32 cellular contexts compared by ENCODE assay signal in genomic region chr11:67664213-67664585, GRCh38. TPM values are rescaled to one million over a fixed set of nuclear protein-coding genes. Genes with fewer than 3 reads are reported as not detected.
"Had no signal": no experiment of that assay in that cellular context is flagged by ENCODE, and none has a peak within 500 bp of the region (broad histone marks: within the 10 kb centered on the region; RNA-seq: fewer than 3 reads in every experiment).

No MANE protein-coding gene starts in this region.

- H3K9me3 ChIP-seq: gastrocnemius medialis, prostate gland, right atrium auricular region, suprapubic skin, transverse colon had no signal

- H3K9ac ChIP-seq: neural progenitor cell, parathyroid adenoma had no signal

- ATAC-seq: esophagus mucosa; gastrocnemius medialis; left lobe of liver; naive thymus-derived CD4-positive, alpha-beta T cell; sciatic nerve; stimulated activated naive CD8-positive, alpha-beta T cell treated with anti-CD3 and anti-CD28 coated beads, Interleukin-15, amount 100 ng/mL, for 72 hours had no signal

- H3K4me3 ChIP-seq: dorsolateral prefrontal cortex, gastrocnemius medialis, neural progenitor cell, prostate gland, right atrium auricular region, smooth muscle cell, suprapubic skin, transverse colon had no signal

- H3K36me3 ChIP-seq: gastrocnemius medialis, neural progenitor cell, prostate gland, right atrium auricular region, transverse colon had no signal

- H3K4me2 ChIP-seq: neural progenitor cell, smooth muscle cell had no signal

- H3K27me3 ChIP-seq: dorsolateral prefrontal cortex, neural progenitor cell, right atrium auricular region, suprapubic skin, transverse colon had no signal

- H3K4me1 ChIP-seq: gastrocnemius medialis, neural progenitor cell, parathyroid adenoma, prostate gland, right atrium auricular region, transverse colon had no signal

- DNase-seq: cerebellar nuclear complex; effector CD4-positive, alpha-beta T cell; foreskin fibroblast; gastrocnemius medialis; mesenchymal stem cell; midbrain; naive thymus-derived CD4-positive, alpha-beta T cell; stimulated activated CD4-positive, alpha-beta T cell treated with anti-CD3 and anti-CD28 coated beads, Interleukin-12 subunit alpha, Interleukin-12 subunit beta, amount 100 ng/mL, for 4 hours; stimulated activated CD4-positive, alpha-beta T cell treated with anti-CD3 and anti-CD28 coated beads, Interleukin-1b, Interleukin-23, amount 100 ng/mL, for 48 hours; stimulated activated CD4-positive, alpha-beta T cell treated with anti-CD3 and anti-CD28 coated beads, Interleukin-4, amount 100 ng/mL, for 1 hour; stimulated activated CD8-positive, alpha-beta memory T cell treated with anti-CD3 and anti-CD28 coated beads, Interleukin-4, amount 100 ng/mL, for 48 hours; stimulated activated naive CD4-positive, alpha-beta T cell; stimulated activated naive CD8-positive, alpha-beta T cell treated with anti-CD3 and anti-CD28 coated beads, Interleukin-15, amount 100 ng/mL, for 72 hours; transverse colon had no signal

- H2AFZ ChIP-seq: neural progenitor cell, parathyroid adenoma had no signal

- H3K79me2 ChIP-seq: parathyroid adenoma had no signal

- FAIRE-seq: colon, keratinocyte had no signal

- H3K27ac ChIP-seq: dorsolateral prefrontal cortex, epithelial cell of prostate, gastrocnemius medialis, neural progenitor cell, parathyroid adenoma, prostate gland, right atrium auricular region, suprapubic skin, transverse colon had no signal

RNA-seq across cellular contexts. Expression of gene ALDH3B2, which starts 10.2 kb away (rescaled TPM):
- total RNA-seq: dorsolateral prefrontal cortex; gastrocnemius medialis; glomerular endothelial cell; left lobe of liver; liver; lung microvascular endothelial cell; naive thymus-derived CD4-positive, alpha-beta T cell; omental fat pad; right atrium auricular region; sciatic nerve had no signal
- polyA plus RNA-seq: liver; naive thymus-derived CD4-positive, alpha-beta T cell had no signal

RNA-seq across cellular contexts. Expression of gene ACY3, which starts 13.7 kb away (rescaled TPM):
- total RNA-seq: gastrocnemius medialis, glomerular endothelial cell, lung microvascular endothelial cell, omental fat pad, right atrium auricular region, smooth muscle cell, suprapubic skin had no signal
- polyA plus RNA-seq: keratinocyte, smooth muscle cell had no signal

RNA-seq across cellular contexts. Expression of gene TBX10, which starts 24.6 kb away (rescaled TPM):
- total RNA-seq: esophagus mucosa; gastrocnemius medialis; glomerular endothelial cell; liver; lung microvascular endothelial cell; naive thymus-derived CD4-positive, alpha-beta T cell; omental fat pad; prostate gland; right atrium auricular region; sciatic nerve; smooth muscle cell; suprapubic skin; ureter had no signal
- polyA plus RNA-seq: keratinocyte; naive thymus-derived CD4-positive, alpha-beta T cell; smooth muscle cell had no signal
